ENCODE assay signal across 19 cellular contexts in the genomic region with DNA sequence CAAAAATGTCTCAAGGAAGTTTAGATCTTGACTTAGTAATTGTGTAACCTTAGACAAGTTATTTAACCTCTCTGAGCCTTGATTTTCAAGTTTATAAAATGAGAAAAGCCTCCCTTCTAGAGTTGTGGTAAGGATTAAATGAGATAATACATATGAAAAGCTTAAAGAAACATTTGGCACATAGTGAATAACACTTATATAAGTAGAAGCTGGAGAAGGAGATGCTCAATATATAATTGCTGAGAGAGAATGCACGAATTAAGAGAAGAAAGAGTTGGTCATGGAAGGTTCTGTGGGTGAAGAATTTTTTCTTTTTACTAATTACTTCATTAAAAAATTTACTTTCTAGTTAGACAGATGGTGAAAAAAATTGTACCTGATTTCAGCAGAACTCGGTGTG. TPM values are rescaled to one million over a fixed set of nuclear protein-coding genes. Genes with fewer than 3 reads are reported as not detected.
DNase-seq lines count a peak whose midpoint lies in the region; ATAC-seq and TF ChIP-seq lines count a peak whose summit lies in the region.
"Had no signal": no experiment of that assay in that cellular context is flagged by ENCODE, and none has a peak within 500 bp of the region (broad histone marks: within the 10 kb centered on the region; RNA-seq: fewer than 3 reads in every experiment).

No MANE protein-coding gene starts in this region.

- H3K27ac Mint-ChIP-seq in activated T-cell treated with anti-CD3 and anti-CD28 coated beads, Interleukin-2, amount 50 U/mL, for 72 hours, result peak overlapping the region; percentile 21
- H3K27ac Mint-ChIP-seq: HFFc6 had no signal

- H3K4me3 ChIP-seq in adipocyte (ENCODE audit: low read length) (peak overlapping the region; percentile 71), lower lobe of right lung (no peak overlapping the region), subcutaneous abdominal adipose tissue (ENCODE audit: low read depth in 1 of 5, low read length in 5 of 5) (no peak overlapping the region), Karpas-422 (ENCODE audit: low read length) (no peak overlapping the region)
- H3K4me3 ChIP-seq: A549, GM23248, HAP-1 had no signal

- H3K27me3 ChIP-seq in adipocyte (replicated peaks; ENCODE audit: control insufficient read depth, insufficient read depth, low read length) (no peaks in the 10 kb centered on the region), lower lobe of right lung (ENCODE audit: low read depth) (no peaks in the 10 kb centered on the region), subcutaneous abdominal adipose tissue (ENCODE audit: control insufficient read depth in 5 of 5, insufficient read depth in 4 of 5, low read length in 5 of 5) (no peaks in the 10 kb centered on the region), Karpas-422 (ENCODE audit: low read length) (no peaks in the 10 kb centered on the region)

- peak overlapping the region; percentile 21 for H3K27ac ChIP-seq in lower lobe of right lung
- H3K27ac ChIP-seq in subcutaneous abdominal adipose tissue (ENCODE audit: low read depth, low read length), result peak overlapping the region; percentile 88
- H3K27ac ChIP-seq in Karpas-422 (ENCODE audit: low read length), result no peak overlapping the region
- H3K27ac ChIP-seq: A549, C4-2B, GM23248, HL-60 had no signal

- TF ChIP-seq CTCF in lower lobe of right lung (IDR thresholded peaks at IDR 0.05), result no peak

- no peaks in the 10 kb centered on the region for H4K20me1 ChIP-seq in Karpas-422 (ENCODE audit: insufficient read depth, low read depth, low read length)

- peaks cover 25% of the 10 kb centered on the region for H3K4me1 Mint-ChIP-seq in activated T-cell treated with anti-CD3 and anti-CD28 coated beads, Interleukin-2, amount 50 U/mL, for 72 hours (ENCODE audit: low read depth)

- no peak overlapping the region for H3K4me3 Mint-ChIP-seq in activated T-cell treated with anti-CD3 and anti-CD28 coated beads, Interleukin-2, amount 50 U/mL, for 72 hours
- H3K4me3 Mint-ChIP-seq: CD4-positive, alpha-beta memory T cell; HFFc6 had no signal

- no peak overlapping the region for H3K4me2 ChIP-seq in Karpas-422 (ENCODE audit: low read depth, low read length, poor library complexity, severe bottlenecking)
- H3K4me2 ChIP-seq: A549 had no signal

- no peak for ATAC-seq in activated T-cell treated with anti-CD3 and anti-CD28 coated beads, Interleukin-2, amount 50 U/mL, for 72 hours (replicated peaks in 1 of 2)
- ATAC-seq in lower lobe of right lung, result no peak
- ATAC-seq: A549 had no signal

- no peak for DNase-seq in activated T-cell treated with anti-CD3 and anti-CD28 coated beads, Interleukin-2, amount 50 U/mL, for 72 hours
- DNase-seq in activated T-cell treated with anti-CD3 and anti-CD28 coated beads, Interleukin-2, amount 50 U/mL, for 1 hour, result no peak
- no peak for DNase-seq in adipocyte (ENCODE audit: low read depth)
- no peak for DNase-seq in lower lobe of right lung
- no peak for DNase-seq in SW480 (ENCODE audit: low spot score)
- DNase-seq in Karpas-422, result no peak
- no peak for DNase-seq in nucleus accumbens (lab: John Stamatoyannopoulos, UW)
- DNase-seq: AML-193; CD4-positive, alpha-beta memory T cell; DMS153; DMS79; GDM1; GM23248; HFFc6 had no signal

- H3K9me3 Mint-ChIP-seq in activated T-cell treated with anti-CD3 and anti-CD28 coated beads, Interleukin-2, amount 50 U/mL, for 72 hours, result no peaks in the 10 kb centered on the region
- H3K9me3 Mint-ChIP-seq: CD4-positive, alpha-beta memory T cell; HFFc6 had no signal

- intact Hi-C loops in lower lobe of right lung (cut with DNase I), result no loop called here

- peaks cover 3 to 4% of the 10 kb centered on the region in 2 donors for H3K36me3 Mint-ChIP-seq in activated T-cell treated with anti-CD3 and anti-CD28 coated beads, Interleukin-2, amount 50 U/mL, for 72 hours (ENCODE audit: insufficient read depth in 2 of 2)

- no peaks in the 10 kb centered on the region for H3K9me3 ChIP-seq in adipocyte (ENCODE audit: control insufficient read depth, low read length)
- no peaks in the 10 kb centered on the region for H3K9me3 ChIP-seq in lower lobe of right lung
- no peaks in the 10 kb centered on the region for H3K9me3 ChIP-seq in subcutaneous abdominal adipose tissue (ENCODE audit: control insufficient read depth in 5 of 5, low read length in 5 of 5)
- H3K9me3 ChIP-seq in Karpas-422 (ENCODE audit: low read length), result no peaks in the 10 kb centered on the region
- H3K9me3 ChIP-seq: A549, HAP-1 had no signal

- peaks cover 50% of the 10 kb centered on the region for H3K36me3 ChIP-seq in adipocyte (ENCODE audit: control insufficient read depth, insufficient read depth, low read length, severe bottlenecking)
- peaks cover 32% of the 10 kb centered on the region for H3K36me3 ChIP-seq in lower lobe of right lung
- H3K36me3 ChIP-seq in subcutaneous abdominal adipose tissue (ENCODE audit: control insufficient read depth in 5 of 5, insufficient read depth in 5 of 5, low read length in 5 of 5), result peaks cover 18 to 27% (median 24%) of the 10 kb centered on the region in 5 donors
- no peaks in the 10 kb centered on the region for H3K36me3 ChIP-seq in Karpas-422 (ENCODE audit: insufficient read depth, low read length)

- no peaks in the 10 kb centered on the region for H3K79me2 ChIP-seq in Karpas-422 (ENCODE audit: low read length)

- no peaks in the 10 kb centered on the region for H3K27me3 Mint-ChIP-seq in activated T-cell treated with anti-CD3 and anti-CD28 coated beads, Interleukin-2, amount 50 U/mL, for 72 hours (ENCODE audit: low read depth)
- H3K27me3 Mint-ChIP-seq: CD4-positive, alpha-beta memory T cell had no signal

- H3K9ac ChIP-seq in adipocyte (ENCODE audit: low read length), result peak overlapping the region; percentile 0
- peak overlapping the region in 1 of 5 donors; percentile 42 for H3K9ac ChIP-seq in subcutaneous abdominal adipose tissue (ENCODE audit: low read length in 5 of 5)
- no peak overlapping the region for H3K9ac ChIP-seq in Karpas-422 (ENCODE audit: low read length)
- H3K9ac ChIP-seq: GM23248 had no signal

- H3K9me2 ChIP-seq in Karpas-422 (replicated peaks; ENCODE audit: insufficient read depth, low read length), result no peaks in the 10 kb centered on the region

- H2AFZ ChIP-seq in Karpas-422 (ENCODE audit: low read length), result no peak overlapping the region
- H2AFZ ChIP-seq: GM23248 had no signal

- H3K4me1 ChIP-seq in adipocyte (ENCODE audit: control insufficient read depth, insufficient read depth, low read length) (peaks cover 20% of the 10 kb centered on the region), lower lobe of right lung (peaks cover 30% of the 10 kb centered on the region), subcutaneous abdominal adipose tissue (ENCODE audit: control insufficient read depth in 5 of 5, insufficient read depth in 5 of 5, low read length in 5 of 5) (peaks cover 0 to 75% (median 42%) of the 10 kb centered on the region in 5 donors), Karpas-422 (ENCODE audit: low read length) (peaks cover 3% of the 10 kb centered on the region)

RNA-seq across cellular contexts. Expression of a gene that starts 5.3 kb away (rescaled TPM):
- 10 to 100 TPM; 61.1 to 78.2 TPM for total RNA-seq in activated T-cell treated with anti-CD3 and anti-CD28 coated beads, Interleukin-2, amount 50 U/mL, for 72 hours
- total RNA-seq in lower lobe of right lung, result 131 TPM
- 0.79 and 6.5 TPM in 2 replicates for total RNA-seq in Karpas-422 (2014; rRNA removed; shearing (Covaris generic); ENCODE audit: low replicate concordance)

RNA-seq across cellular contexts. Expression of a gene that starts 9.0 kb away (rescaled TPM):
- total RNA-seq in activated T-cell treated with anti-CD3 and anti-CD28 coated beads, Interleukin-2, amount 50 U/mL, for 72 hours, result 10 to 100 TPM; 20.8 to 23.1 TPM
- 24.0 TPM for total RNA-seq in lower lobe of right lung
- total RNA-seq in Karpas-422 (2014; rRNA removed; shearing (Covaris generic); ENCODE audit: low replicate concordance), result not detected in 2 replicates

RNA-seq across cellular contexts. Expression of a gene that starts 56.2 kb away (rescaled TPM):
- 10 to 100 TPM; 28.9 to 34.9 TPM for total RNA-seq in activated T-cell treated with anti-CD3 and anti-CD28 coated beads, Interleukin-2, amount 50 U/mL, for 72 hours
- total RNA-seq in lower lobe of right lung, result 27.1 TPM
- 13.0 and 15.4 TPM in 2 replicates for total RNA-seq in Karpas-422 (2014; rRNA removed; shearing (Covaris generic); ENCODE audit: low replicate concordance)

Comparison
In these comparisons a context has a peak if more than half of its experiments do, and no peak if none do; other contexts are left out.
1. RNA of a gene that starts 9.0 kb away (total RNA-seq): 24.0 TPM in lower lobe of right lung (single experiment) and 20.8 to 23.1 TPM in activated T-cell treated with anti-CD3 and anti-CD28 coated beads, Interleukin-2, amount 50 U/mL, for 72 hours; not detected in Karpas-422; every median in the first group is over 10 times any median in the second.